Comparison of ENCODE assay signal across 2 cellular contexts in the genomic region with DNA sequence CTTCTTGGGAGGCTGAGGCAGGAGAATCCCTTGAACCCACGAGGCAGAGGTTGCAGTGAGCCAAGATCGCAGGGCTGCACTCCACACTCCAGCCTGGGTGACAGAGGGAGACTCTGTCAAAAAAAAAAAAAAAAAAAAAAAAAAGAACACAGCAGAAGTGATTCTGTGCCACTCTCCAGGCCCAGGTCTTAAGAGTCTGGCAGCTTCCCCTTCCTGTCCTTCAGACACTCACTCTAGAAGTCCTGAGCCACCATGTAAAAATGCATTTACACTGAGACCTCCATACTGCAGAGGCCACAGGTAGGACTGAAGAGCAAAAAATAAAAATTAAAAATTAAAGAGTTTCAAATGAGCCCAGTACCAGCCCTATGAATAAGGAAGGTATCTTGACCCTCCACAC.
TF ChIP-seq lines count a peak whose summit lies in the region.

No MANE protein-coding gene starts in this region.

TF ChIP-seq in IMR-90, 13 proteins besides CTCF, POLR2A, EP300 and RAD21:
- TF ChIP-seq FOS (IDR thresholded peaks at IDR 0.05; ENCODE audit: low read depth, low read length): no peak

TF ChIP-seq in GM12878, 131 proteins besides CTCF, POLR2A, EP300 and RAD21:
- TF ChIP-seq DPF2 (IDR thresholded peaks at IDR 0.05): no peak
- no peak for TF ChIP-seq CEBPB (IDR thresholded peaks at IDR 0.05; ENCODE audit: borderline replicate concordance in 1 of 2, low read depth in 2 of 2, low read length in 2 of 2)
- TF ChIP-seq FOXK2 (IDR thresholded peaks at IDR 0.05): no peak
- TF ChIP-seq HDAC2 (IDR thresholded peaks at IDR 0.05): no peak
- TF ChIP-seq ZNF384 (IDR thresholded peaks at IDR 0.05; ENCODE audit: borderline replicate concordance, low read depth, low read length): 0 out of 2 replicates have a peak, but pooled peaks have one; percentile 22
